2 cellular contexts compared by ENCODE assay signal in the genomic region with DNA sequence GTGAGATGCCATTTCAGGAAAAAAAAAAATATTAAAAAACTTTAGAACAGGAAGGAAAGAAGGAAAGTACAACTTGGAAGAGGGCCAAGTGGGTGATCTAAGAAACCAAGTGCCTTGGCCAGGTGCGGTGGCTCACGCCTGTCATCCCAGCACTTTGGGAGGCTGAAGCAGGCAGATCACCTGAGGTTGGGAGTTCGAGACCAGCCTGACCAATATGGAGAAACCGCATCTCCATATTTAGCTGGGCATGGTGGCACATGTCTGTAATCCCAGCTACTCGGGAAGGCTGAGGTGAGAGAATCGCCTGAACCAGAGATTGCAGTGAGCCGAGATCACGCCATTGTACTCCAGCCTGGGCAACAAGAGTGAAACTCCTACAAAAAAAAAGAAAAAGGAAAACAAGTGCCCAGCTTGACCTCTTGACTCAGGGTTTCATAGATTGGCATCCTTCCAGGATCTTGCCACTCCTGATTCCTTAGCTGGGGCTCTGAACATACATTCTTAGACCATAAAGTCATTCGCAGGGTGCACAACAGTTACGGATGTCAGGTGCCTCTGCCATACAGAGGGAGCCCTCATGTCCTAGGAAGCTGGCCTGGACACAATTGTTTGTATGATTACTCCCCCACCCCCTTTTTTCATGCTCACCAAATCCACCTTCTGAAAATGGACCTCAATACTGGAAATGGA.
TF ChIP-seq lines count a peak whose summit lies in the region.

No MANE protein-coding gene starts in this region.

TF ChIP-seq in HCT116, 20 proteins besides CTCF, POLR2A, EP300 and RAD21:
- TF ChIP-seq, protein P1, sequence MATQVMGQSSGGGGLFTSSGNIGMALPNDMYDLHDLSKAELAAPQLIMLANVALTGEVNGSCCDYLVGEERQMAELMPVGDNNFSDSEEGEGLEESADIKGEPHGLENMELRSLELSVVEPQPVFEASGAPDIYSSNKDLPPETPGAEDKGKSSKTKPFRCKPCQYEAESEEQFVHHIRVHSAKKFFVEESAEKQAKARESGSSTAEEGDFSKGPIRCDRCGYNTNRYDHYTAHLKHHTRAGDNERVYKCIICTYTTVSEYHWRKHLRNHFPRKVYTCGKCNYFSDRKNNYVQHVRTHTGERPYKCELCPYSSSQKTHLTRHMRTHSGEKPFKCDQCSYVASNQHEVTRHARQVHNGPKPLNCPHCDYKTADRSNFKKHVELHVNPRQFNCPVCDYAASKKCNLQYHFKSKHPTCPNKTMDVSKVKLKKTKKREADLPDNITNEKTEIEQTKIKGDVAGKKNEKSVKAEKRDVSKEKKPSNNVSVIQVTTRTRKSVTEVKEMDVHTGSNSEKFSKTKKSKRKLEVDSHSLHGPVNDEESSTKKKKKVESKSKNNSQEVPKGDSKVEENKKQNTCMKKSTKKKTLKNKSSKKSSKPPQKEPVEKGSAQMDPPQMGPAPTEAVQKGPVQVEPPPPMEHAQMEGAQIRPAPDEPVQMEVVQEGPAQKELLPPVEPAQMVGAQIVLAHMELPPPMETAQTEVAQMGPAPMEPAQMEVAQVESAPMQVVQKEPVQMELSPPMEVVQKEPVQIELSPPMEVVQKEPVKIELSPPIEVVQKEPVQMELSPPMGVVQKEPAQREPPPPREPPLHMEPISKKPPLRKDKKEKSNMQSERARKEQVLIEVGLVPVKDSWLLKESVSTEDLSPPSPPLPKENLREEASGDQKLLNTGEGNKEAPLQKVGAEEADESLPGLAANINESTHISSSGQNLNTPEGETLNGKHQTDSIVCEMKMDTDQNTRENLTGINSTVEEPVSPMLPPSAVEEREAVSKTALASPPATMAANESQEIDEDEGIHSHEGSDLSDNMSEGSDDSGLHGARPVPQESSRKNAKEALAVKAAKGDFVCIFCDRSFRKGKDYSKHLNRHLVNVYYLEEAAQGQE (IDR thresholded peaks at IDR 0.05; ENCODE audit: low read depth) = no peak
- TF ChIP-seq, protein P2, sequence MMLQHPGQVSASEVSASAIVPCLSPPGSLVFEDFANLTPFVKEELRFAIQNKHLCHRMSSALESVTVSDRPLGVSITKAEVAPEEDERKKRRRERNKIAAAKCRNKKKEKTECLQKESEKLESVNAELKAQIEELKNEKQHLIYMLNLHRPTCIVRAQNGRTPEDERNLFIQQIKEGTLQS (IDR thresholded peaks at IDR 0.05) = no peak
- no peak for TF ChIP-seq CEBPB (IDR thresholded peaks at IDR 0.05; ENCODE audit: low read depth)
- TF ChIP-seq ZFX (IDR thresholded peaks at IDR 0.05) = no peak
- no peak for TF ChIP-seq EZH2 (IDR thresholded peaks at IDR 0.05)
- no peak for TF ChIP-seq YY1 (IDR thresholded peaks at IDR 0.05; ENCODE audit: extremely low read depth, insufficient replicate concordance, low read depth, low read length)
- TF ChIP-seq POLR2AphosphoS5 (IDR thresholded peaks at IDR 0.05; ENCODE audit: low read depth, low read length) = no peak
- TF ChIP-seq ZNF274 (IDR thresholded peaks at IDR 0.05; ENCODE audit: low read depth, low read length) = no peak
- TF ChIP-seq, protein P3, sequence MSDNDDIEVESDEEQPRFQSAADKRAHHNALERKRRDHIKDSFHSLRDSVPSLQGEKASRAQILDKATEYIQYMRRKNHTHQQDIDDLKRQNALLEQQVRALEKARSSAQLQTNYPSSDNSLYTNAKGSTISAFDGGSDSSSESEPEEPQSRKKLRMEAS (IDR thresholded peaks at IDR 0.05) = no peak
- no peak for TF ChIP-seq FOSL1 (IDR thresholded peaks at IDR 0.05; ENCODE audit: low read depth)
- TF ChIP-seq SP1 (IDR thresholded peaks at IDR 0.05; ENCODE audit: low read depth) = no peak
- TF ChIP-seq, protein P4, sequence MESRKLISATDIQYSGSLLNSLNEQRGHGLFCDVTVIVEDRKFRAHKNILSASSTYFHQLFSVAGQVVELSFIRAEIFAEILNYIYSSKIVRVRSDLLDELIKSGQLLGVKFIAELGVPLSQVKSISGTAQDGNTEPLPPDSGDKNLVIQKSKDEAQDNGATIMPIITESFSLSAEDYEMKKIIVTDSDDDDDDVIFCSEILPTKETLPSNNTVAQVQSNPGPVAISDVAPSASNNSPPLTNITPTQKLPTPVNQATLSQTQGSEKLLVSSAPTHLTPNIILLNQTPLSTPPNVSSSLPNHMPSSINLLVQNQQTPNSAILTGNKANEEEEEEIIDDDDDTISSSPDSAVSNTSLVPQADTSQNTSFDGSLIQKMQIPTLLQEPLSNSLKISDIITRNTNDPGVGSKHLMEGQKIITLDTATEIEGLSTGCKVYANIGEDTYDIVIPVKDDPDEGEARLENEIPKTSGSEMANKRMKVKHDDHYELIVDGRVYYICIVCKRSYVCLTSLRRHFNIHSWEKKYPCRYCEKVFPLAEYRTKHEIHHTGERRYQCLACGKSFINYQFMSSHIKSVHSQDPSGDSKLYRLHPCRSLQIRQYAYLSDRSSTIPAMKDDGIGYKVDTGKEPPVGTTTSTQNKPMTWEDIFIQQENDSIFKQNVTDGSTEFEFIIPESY (IDR thresholded peaks at IDR 0.05; ENCODE audit: extremely low read depth, insufficient replicate concordance, low read length) = no peak
- no peak for TF ChIP-seq ELF1 (IDR thresholded peaks at IDR 0.05; ENCODE audit: borderline replicate concordance, low read depth)
- TF ChIP-seq EZH2phosphoT487 (IDR thresholded peaks at IDR 0.05; ENCODE audit: borderline replicate concordance) = no peak
- TF ChIP-seq EGR1 (IDR thresholded peaks at IDR 0.05; ENCODE audit: low read depth) = no peak
- TF ChIP-seq TCF7L2 (IDR thresholded peaks at IDR 0.05; ENCODE audit: borderline replicate concordance, extremely low read depth, insufficient read depth, insufficient read length) = no peak
- TF ChIP-seq CBX3 (IDR thresholded peaks at IDR 0.05; ENCODE audit: low read depth) = no peak
- TF ChIP-seq JUND (IDR thresholded peaks at IDR 0.05) = no peak
- no peak for TF ChIP-seq SRF (IDR thresholded peaks at IDR 0.05; ENCODE audit: low read depth)
- TF ChIP-seq SIN3A (IDR thresholded peaks at IDR 0.05; ENCODE audit: low read depth) = no peak
TF ChIP-seq in HCT116: peak in this region for 0.

TF ChIP-seq in GM23338, 12 proteins besides CTCF, POLR2A, EP300 and RAD21:
- TF ChIP-seq EZH2 (IDR thresholded peaks at IDR 0.05; ENCODE audit: low read depth, unreplicated experiment) (no peak), ZNF331 (CRISPR knock-in tag; IDR thresholded peaks at IDR 0.05; ENCODE audit: low read depth) (no peak), ZNF114 (CRISPR knock-in tag; IDR thresholded peaks at IDR 0.05) (no peak), NANOG (IDR thresholded peaks at IDR 0.05; ENCODE audit: borderline replicate concordance) (no peak), EZH2phosphoT487 (IDR thresholded peaks at IDR 0.05; ENCODE audit: unreplicated experiment) (no peak), CREB1 (CRISPR knock-in tag; IDR thresholded peaks at IDR 0.05; ENCODE audit: low read depth) (no peak), POLR2AphosphoS5 (IDR thresholded peaks at IDR 0.05; ENCODE audit: low read depth) (no peak), JUNB (IDR thresholded peaks at IDR 0.05; ENCODE audit: unreplicated experiment) (no peak), STAT1 (IDR thresholded peaks at IDR 0.05; ENCODE audit: unreplicated experiment) (no peak)
- TF ChIP-seq, protein P5, sequence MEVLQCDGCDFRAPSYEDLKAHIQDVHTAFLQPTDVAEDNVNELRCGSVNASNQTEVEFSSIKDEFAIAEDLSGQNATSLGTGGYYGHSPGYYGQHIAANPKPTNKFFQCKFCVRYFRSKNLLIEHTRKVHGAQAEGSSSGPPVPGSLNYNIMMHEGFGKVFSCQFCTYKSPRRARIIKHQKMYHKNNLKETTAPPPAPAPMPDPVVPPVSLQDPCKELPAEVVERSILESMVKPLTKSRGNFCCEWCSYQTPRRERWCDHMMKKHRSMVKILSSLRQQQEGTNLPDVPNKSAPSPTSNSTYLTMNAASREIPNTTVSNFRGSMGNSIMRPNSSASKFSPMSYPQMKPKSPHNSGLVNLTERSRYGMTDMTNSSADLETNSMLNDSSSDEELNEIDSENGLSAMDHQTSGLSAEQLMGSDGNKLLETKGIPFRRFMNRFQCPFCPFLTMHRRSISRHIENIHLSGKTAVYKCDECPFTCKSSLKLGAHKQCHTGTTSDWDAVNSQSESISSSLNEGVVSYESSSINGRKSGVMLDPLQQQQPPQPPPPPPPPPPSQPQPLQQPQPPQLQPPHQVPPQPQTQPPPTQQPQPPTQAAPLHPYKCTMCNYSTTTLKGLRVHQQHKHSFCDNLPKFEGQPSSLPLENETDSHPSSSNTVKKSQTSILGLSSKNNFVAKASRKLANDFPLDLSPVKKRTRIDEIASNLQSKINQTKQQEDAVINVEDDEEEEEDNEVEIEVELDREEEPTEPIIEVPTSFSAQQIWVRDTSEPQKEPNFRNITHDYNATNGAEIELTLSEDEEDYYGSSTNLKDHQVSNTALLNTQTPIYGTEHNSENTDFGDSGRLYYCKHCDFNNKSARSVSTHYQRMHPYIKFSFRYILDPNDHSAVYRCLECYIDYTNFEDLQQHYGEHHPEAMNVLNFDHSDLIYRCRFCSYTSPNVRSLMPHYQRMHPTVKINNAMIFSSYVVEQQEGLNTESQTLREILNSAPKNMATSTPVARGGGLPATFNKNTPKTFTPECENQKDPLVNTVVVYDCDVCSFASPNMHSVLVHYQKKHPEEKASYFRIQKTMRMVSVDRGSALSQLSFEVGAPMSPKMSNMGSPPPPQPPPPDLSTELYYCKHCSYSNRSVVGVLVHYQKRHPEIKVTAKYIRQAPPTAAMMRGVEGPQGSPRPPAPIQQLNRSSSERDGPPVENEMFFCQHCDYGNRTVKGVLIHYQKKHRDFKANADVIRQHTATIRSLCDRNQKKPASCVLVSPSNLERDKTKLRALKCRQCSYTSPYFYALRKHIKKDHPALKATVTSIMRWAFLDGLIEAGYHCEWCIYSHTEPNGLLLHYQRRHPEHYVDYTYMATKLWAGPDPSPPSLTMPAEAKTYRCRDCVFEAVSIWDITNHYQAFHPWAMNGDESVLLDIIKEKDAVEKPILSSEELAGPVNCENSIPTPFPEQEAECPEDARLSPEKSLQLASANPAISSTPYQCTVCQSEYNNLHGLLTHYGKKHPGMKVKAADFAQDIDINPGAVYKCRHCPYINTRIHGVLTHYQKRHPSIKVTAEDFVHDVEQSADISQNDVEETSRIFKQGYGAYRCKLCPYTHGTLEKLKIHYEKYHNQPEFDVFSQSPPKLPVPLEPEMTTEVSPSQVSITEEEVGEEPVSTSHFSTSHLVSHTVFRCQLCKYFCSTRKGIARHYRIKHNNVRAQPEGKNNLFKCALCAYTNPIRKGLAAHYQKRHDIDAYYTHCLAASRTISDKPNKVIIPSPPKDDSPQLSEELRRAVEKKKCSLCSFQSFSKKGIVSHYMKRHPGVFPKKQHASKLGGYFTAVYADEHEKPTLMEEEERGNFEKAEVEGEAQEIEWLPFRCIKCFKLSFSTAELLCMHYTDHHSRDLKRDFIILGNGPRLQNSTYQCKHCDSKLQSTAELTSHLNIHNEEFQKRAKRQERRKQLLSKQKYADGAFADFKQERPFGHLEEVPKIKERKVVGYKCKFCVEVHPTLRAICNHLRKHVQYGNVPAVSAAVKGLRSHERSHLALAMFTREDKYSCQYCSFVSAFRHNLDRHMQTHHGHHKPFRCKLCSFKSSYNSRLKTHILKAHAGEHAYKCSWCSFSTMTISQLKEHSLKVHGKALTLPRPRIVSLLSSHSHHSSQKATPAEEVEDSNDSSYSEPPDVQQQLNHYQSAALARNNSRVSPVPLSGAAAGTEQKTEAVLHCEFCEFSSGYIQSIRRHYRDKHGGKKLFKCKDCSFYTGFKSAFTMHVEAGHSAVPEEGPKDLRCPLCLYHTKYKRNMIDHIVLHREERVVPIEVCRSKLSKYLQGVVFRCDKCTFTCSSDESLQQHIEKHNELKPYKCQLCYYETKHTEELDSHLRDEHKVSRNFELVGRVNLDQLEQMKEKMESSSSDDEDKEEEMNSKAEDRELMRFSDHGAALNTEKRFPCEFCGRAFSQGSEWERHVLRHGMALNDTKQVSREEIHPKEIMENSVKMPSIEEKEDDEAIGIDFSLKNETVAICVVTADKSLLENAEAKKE (CRISPR knock-in tag; IDR thresholded peaks at IDR 0.05) = no peak
- TF ChIP-seq, protein P6, sequence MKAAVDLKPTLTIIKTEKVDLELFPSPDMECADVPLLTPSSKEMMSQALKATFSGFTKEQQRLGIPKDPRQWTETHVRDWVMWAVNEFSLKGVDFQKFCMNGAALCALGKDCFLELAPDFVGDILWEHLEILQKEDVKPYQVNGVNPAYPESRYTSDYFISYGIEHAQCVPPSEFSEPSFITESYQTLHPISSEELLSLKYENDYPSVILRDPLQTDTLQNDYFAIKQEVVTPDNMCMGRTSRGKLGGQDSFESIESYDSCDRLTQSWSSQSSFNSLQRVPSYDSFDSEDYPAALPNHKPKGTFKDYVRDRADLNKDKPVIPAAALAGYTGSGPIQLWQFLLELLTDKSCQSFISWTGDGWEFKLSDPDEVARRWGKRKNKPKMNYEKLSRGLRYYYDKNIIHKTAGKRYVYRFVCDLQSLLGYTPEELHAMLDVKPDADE (IDR thresholded peaks at IDR 0.05) = no peak
- TF ChIP-seq, protein P1 (IDR thresholded peaks at IDR 0.05; ENCODE audit: unreplicated experiment) = no peak
